ENCODE assay signal across 1 cellular context in genomic region chr2:233353769-233354499, GRCh38.
A peak's percentile ranks its signal among the peaks of the same experiment; 100 is the strongest.
TF ChIP-seq lines count a peak whose summit lies in the region.

A gene with protein sequence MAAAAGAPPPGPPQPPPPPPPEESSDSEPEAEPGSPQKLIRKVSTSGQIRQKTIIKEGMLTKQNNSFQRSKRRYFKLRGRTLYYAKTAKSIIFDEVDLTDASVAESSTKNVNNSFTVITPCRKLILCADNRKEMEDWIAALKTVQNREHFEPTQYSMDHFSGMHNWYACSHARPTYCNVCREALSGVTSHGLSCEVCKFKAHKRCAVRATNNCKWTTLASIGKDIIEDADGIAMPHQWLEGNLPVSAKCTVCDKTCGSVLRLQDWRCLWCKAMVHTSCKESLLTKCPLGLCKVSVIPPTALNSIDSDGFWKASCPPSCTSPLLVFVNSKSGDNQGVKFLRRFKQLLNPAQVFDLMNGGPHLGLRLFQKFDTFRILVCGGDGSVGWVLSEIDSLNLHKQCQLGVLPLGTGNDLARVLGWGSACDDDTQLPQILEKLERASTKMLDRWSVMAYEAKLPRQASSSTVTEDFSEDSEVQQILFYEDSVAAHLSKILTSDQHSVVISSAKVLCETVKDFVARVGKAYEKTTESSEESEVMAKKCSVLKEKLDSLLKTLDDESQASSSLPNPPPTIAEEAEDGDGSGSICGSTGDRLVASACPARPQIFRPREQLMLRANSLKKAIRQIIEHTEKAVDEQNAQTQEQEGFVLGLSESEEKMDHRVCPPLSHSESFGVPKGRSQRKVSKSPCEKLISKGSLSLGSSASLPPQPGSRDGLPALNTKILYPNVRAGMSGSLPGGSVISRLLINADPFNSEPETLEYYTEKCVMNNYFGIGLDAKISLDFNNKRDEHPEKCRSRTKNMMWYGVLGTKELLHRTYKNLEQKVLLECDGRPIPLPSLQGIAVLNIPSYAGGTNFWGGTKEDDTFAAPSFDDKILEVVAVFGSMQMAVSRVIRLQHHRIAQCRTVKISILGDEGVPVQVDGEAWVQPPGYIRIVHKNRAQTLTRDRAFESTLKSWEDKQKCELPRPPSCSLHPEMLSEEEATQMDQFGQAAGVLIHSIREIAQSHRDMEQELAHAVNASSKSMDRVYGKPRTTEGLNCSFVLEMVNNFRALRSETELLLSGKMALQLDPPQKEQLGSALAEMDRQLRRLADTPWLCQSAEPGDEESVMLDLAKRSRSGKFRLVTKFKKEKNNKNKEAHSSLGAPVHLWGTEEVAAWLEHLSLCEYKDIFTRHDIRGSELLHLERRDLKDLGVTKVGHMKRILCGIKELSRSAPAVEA (plus strand): TSS chr2:233354494. CDS start chr2:233354519, 25 bp downstream.

TF ChIP-seq in HepG2, 621 proteins besides CTCF, POLR2A, EP300 and RAD21 (continued from another document and continues in another):
- TF ChIP-seq, protein P1, sequence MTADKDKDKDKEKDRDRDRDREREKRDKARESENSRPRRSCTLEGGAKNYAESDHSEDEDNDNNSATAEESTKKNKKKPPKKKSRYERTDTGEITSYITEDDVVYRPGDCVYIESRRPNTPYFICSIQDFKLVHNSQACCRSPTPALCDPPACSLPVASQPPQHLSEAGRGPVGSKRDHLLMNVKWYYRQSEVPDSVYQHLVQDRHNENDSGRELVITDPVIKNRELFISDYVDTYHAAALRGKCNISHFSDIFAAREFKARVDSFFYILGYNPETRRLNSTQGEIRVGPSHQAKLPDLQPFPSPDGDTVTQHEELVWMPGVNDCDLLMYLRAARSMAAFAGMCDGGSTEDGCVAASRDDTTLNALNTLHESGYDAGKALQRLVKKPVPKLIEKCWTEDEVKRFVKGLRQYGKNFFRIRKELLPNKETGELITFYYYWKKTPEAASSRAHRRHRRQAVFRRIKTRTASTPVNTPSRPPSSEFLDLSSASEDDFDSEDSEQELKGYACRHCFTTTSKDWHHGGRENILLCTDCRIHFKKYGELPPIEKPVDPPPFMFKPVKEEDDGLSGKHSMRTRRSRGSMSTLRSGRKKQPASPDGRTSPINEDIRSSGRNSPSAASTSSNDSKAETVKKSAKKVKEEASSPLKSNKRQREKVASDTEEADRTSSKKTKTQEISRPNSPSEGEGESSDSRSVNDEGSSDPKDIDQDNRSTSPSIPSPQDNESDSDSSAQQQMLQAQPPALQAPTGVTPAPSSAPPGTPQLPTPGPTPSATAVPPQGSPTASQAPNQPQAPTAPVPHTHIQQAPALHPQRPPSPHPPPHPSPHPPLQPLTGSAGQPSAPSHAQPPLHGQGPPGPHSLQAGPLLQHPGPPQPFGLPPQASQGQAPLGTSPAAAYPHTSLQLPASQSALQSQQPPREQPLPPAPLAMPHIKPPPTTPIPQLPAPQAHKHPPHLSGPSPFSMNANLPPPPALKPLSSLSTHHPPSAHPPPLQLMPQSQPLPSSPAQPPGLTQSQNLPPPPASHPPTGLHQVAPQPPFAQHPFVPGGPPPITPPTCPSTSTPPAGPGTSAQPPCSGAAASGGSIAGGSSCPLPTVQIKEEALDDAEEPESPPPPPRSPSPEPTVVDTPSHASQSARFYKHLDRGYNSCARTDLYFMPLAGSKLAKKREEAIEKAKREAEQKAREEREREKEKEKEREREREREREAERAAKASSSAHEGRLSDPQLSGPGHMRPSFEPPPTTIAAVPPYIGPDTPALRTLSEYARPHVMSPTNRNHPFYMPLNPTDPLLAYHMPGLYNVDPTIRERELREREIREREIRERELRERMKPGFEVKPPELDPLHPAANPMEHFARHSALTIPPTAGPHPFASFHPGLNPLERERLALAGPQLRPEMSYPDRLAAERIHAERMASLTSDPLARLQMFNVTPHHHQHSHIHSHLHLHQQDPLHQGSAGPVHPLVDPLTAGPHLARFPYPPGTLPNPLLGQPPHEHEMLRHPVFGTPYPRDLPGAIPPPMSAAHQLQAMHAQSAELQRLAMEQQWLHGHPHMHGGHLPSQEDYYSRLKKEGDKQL (CRISPR knock-in tag; IDR thresholded peaks at IDR 0.05; ENCODE audit: low read depth): no peak; the same call in 1 of the 2 replicates
- TF ChIP-seq KAT8 (CRISPR knock-in tag; IDR thresholded peaks at IDR 0.05) (peak; percentile 62), NPAS2 (CRISPR knock-in tag; IDR thresholded peaks at IDR 0.05; ENCODE audit: borderline replicate concordance) (no peak), RARG (CRISPR knock-in tag; IDR thresholded peaks at IDR 0.05; ENCODE audit: low read depth) (no peak), ZNF564 (CRISPR knock-in tag; IDR thresholded peaks at IDR 0.05) (peak; percentile 88), TSC22D2 (CRISPR knock-in tag; IDR thresholded peaks at IDR 0.05; ENCODE audit: borderline replicate concordance) (no peak), ZNF549 (CRISPR knock-in tag; IDR thresholded peaks at IDR 0.05) (no peak), HMG20A (CRISPR knock-in tag; IDR thresholded peaks at IDR 0.05; ENCODE audit: borderline replicate concordance) (no peak), ZNF577 (CRISPR knock-in tag; IDR thresholded peaks at IDR 0.05; ENCODE audit: borderline replicate concordance, low read depth) (no peak), ZBTB38 (CRISPR knock-in tag; IDR thresholded peaks at IDR 0.05) (peak; percentile 69; the same call in 1 of the 2 replicates), RBM39 (IDR thresholded peaks at IDR 0.05; ENCODE audit: low read depth, low read length, poor library complexity, severe bottlenecking) (no peak), KDM5B (CRISPR knock-in tag; IDR thresholded peaks at IDR 0.05; ENCODE audit: borderline replicate concordance) (peak; percentile 88; the same call in 1 of the 2 replicates), GMEB2 (CRISPR knock-in tag; IDR thresholded peaks at IDR 0.05; ENCODE audit: low read depth) (no peak), SNAI1 (CRISPR knock-in tag; IDR thresholded peaks at IDR 0.05; ENCODE audit: borderline replicate concordance) (peak; percentile 59; the same call in 1 of the 2 replicates), SP140L (CRISPR knock-in tag; IDR thresholded peaks at IDR 0.05; ENCODE audit: borderline replicate concordance) (no peak), ZNF318 (CRISPR knock-in tag; IDR thresholded peaks at IDR 0.05) (no peak), HOXA3 (CRISPR knock-in tag; IDR thresholded peaks at IDR 0.05) (peak; percentile 63), ZSCAN21 (CRISPR knock-in tag; IDR thresholded peaks at IDR 0.05; ENCODE audit: borderline replicate concordance) (no peak; the same call in 1 of the 2 replicates)
- TF ChIP-seq, protein P2, sequence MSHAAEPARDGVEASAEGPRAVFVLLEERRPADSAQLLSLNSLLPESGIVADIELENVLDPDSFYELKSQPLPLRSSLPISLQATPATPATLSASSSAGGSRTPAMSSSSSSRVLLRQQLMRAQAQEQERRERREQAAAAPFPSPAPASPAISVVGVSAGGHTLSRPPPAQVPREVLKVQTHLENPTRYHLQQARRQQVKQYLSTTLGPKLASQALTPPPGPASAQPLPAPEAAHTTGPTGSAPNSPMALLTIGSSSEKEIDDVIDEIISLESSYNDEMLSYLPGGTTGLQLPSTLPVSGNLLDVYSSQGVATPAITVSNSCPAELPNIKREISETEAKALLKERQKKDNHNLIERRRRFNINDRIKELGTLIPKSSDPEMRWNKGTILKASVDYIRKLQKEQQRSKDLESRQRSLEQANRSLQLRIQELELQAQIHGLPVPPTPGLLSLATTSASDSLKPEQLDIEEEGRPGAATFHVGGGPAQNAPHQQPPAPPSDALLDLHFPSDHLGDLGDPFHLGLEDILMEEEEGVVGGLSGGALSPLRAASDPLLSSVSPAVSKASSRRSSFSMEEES (CRISPR knock-in tag; IDR thresholded peaks at IDR 0.05): no peak; the same call in 1 of the 2 replicates
- TF ChIP-seq, protein P3, sequence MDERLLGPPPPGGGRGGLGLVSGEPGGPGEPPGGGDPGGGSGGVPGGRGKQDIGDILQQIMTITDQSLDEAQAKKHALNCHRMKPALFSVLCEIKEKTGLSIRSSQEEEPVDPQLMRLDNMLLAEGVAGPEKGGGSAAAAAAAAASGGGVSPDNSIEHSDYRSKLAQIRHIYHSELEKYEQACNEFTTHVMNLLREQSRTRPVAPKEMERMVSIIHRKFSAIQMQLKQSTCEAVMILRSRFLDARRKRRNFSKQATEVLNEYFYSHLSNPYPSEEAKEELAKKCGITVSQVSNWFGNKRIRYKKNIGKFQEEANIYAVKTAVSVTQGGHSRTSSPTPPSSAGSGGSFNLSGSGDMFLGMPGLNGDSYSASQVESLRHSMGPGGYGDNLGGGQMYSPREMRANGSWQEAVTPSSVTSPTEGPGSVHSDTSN (CRISPR knock-in tag; IDR thresholded peaks at IDR 0.05): no peak
- TF ChIP-seq, protein P4, sequence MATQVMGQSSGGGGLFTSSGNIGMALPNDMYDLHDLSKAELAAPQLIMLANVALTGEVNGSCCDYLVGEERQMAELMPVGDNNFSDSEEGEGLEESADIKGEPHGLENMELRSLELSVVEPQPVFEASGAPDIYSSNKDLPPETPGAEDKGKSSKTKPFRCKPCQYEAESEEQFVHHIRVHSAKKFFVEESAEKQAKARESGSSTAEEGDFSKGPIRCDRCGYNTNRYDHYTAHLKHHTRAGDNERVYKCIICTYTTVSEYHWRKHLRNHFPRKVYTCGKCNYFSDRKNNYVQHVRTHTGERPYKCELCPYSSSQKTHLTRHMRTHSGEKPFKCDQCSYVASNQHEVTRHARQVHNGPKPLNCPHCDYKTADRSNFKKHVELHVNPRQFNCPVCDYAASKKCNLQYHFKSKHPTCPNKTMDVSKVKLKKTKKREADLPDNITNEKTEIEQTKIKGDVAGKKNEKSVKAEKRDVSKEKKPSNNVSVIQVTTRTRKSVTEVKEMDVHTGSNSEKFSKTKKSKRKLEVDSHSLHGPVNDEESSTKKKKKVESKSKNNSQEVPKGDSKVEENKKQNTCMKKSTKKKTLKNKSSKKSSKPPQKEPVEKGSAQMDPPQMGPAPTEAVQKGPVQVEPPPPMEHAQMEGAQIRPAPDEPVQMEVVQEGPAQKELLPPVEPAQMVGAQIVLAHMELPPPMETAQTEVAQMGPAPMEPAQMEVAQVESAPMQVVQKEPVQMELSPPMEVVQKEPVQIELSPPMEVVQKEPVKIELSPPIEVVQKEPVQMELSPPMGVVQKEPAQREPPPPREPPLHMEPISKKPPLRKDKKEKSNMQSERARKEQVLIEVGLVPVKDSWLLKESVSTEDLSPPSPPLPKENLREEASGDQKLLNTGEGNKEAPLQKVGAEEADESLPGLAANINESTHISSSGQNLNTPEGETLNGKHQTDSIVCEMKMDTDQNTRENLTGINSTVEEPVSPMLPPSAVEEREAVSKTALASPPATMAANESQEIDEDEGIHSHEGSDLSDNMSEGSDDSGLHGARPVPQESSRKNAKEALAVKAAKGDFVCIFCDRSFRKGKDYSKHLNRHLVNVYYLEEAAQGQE (IDR thresholded peaks at IDR 0.05; ENCODE audit: borderline replicate concordance in 1 of 2, low read depth in 1 of 2, low read length in 2 of 2): no peak
